Comparison of ENCODE assay signal across 8 cellular contexts in genomic region chr14:61511558-61511924, GRCh38.
DNase-seq lines count a peak whose midpoint lies in the region; ATAC-seq and TF ChIP-seq lines count a peak whose summit lies in the region.

No MANE protein-coding gene starts in this region.

- CTCF ChIA-PET in OCI-LY7 (lab: Charles Lee; ENCODE audit: unreplicated experiment) = no interaction called here

- H3K9me2 ChIP-seq in OCI-LY7 (ENCODE audit: insufficient read depth, low read length) (no peaks in the 10 kb centered on the region), MM.1S (replicated peaks; ENCODE audit: insufficient read depth, low read length) (no peaks in the 10 kb centered on the region)

- H3K27ac Mint-ChIP-seq in activated T-helper 17 cell treated with anti-CD3 and anti-CD28 coated beads, Interleukin-2, amount 50 U/mL, for 72 hours = peak overlapping the region; percentile 91

- H4K20me1 ChIP-seq in OCI-LY7 (ENCODE audit: insufficient read depth, low read length) (no peaks in the 10 kb centered on the region), MM.1S (ENCODE audit: insufficient read depth, low read length) (no peaks in the 10 kb centered on the region)

- POLR2A ChIA-PET in OCI-LY7 (lab: Charles Lee) = interaction anchor here (0.7 to 2.6 kb wide), 8 partner anchors 8 to 187 kb away, joined by 3 to 10 read pairs (median 6); no protein-coding TSS in a partner anchor

- H3K4me3 ChIP-seq in OCI-LY7 (ENCODE audit: low read depth, low read length, poor library complexity, severe bottlenecking) (no peak overlapping the region), left lung (no peak overlapping the region), MM.1S (ENCODE audit: low read length) (no peak overlapping the region)

- H3K9me3 Mint-ChIP-seq in activated T-helper 17 cell treated with anti-CD3 and anti-CD28 coated beads, Interleukin-2, amount 50 U/mL, for 72 hours = no peaks in the 10 kb centered on the region

- no TSS peak for BruUV-seq in OCI-LY7 (replicated peaks; lab: Mats Ljungman, UMichigan)

- peaks cover 100% of the 10 kb centered on the region for H3K36me3 Mint-ChIP-seq in activated T-helper 17 cell treated with anti-CD3 and anti-CD28 coated beads, Interleukin-2, amount 50 U/mL, for 72 hours (ENCODE audit: low read depth)

- H2AFZ ChIP-seq in OCI-LY7 (ENCODE audit: low read length) (peak overlapping the region; percentile 90), MM.1S (ENCODE audit: low read length) (no peak overlapping the region)

- H3K9ac ChIP-seq in MM.1S (ENCODE audit: low read length) = no peak overlapping the region

- H3K4me1 Mint-ChIP-seq in activated T-helper 17 cell treated with anti-CD3 and anti-CD28 coated beads, Interleukin-2, amount 50 U/mL, for 72 hours = peaks cover 69% of the 10 kb centered on the region

- H3K4me1 ChIP-seq in OCI-LY7 (ENCODE audit: insufficient read depth, low read length, poor library complexity, severe bottlenecking) (peaks cover 52% of the 10 kb centered on the region), left lung (peaks cover 19 to 79% of the 10 kb centered on the region in 2 donors), MM.1S (ENCODE audit: low read length) (no peaks in the 10 kb centered on the region)

- intact Hi-C loops in OCI-LY7 (cut with micrococcal nuclease; ENCODE audit: unreplicated experiment) (no loop called here), left lung (cut with DNase I) (no loop called here)

- H3K27me3 ChIP-seq in left lung (no peaks in the 10 kb centered on the region), MM.1S (replicated peaks; ENCODE audit: insufficient read depth, low read length) (no peaks in the 10 kb centered on the region)

- peak overlapping the region; percentile 83 for H3K4me3 Mint-ChIP-seq in activated T-helper 17 cell treated with anti-CD3 and anti-CD28 coated beads, Interleukin-2, amount 50 U/mL, for 72 hours

- no peaks in the 10 kb centered on the region for H3K36me3 ChIP-seq in OCI-LY7 (ENCODE audit: insufficient read depth, low read length)
- H3K36me3 ChIP-seq in left lung = no peaks in the 10 kb centered on the region
- no peaks in the 10 kb centered on the region for H3K36me3 ChIP-seq in MM.1S (replicated peaks; ENCODE audit: insufficient read depth, low read length)

- H3F3A ChIP-seq in MM.1S (ENCODE audit: insufficient read depth, low read length) = no peaks in the 10 kb centered on the region

- peak; percentile 80 for ATAC-seq in activated T-helper 17 cell treated with anti-CD3 and anti-CD28 coated beads, Interleukin-2, amount 50 U/mL, for 72 hours (replicated peaks)
- ATAC-seq in left lung = peak; percentile 40
- no peak for ATAC-seq in HG03342 (IDR thresholded peaks at IDR 0.05; ENCODE audit: unreplicated experiment)

- DNase-seq in OCI-LY7 (ENCODE audit: low spot score) (no peak), left lung (no peak), MM.1S (no peak), COLO829 (ENCODE audit: low spot score) (no peak), NCI-H146 treated with DMSO at 0.1 percent for 48 hours (lab: John Stamatoyannopoulos, UW; ENCODE audit: unreplicated experiment) (no peak)
- DNase-seq in stimulated activated CD8-positive, alpha-beta memory T cell treated with anti-CD3 and anti-CD28 coated beads, Interleukin-12 subunit alpha, Interleukin-12 subunit beta, amount 100 ng/mL, for 4 hours (ENCODE audit: low read depth) = peak; percentile 25

- H3K79me2 ChIP-seq in OCI-LY7 (ENCODE audit: insufficient read depth, low read depth, low read length) (no peaks in the 10 kb centered on the region), MM.1S (ENCODE audit: low read length) (no peaks in the 10 kb centered on the region)

- H3K9me3 ChIP-seq in OCI-LY7 (ENCODE audit: low read length) (no peaks in the 10 kb centered on the region), left lung (no peaks in the 10 kb centered on the region), MM.1S (replicated peaks; ENCODE audit: insufficient read depth, low read length) (no peaks in the 10 kb centered on the region)

- H3K27me3 Mint-ChIP-seq in activated T-helper 17 cell treated with anti-CD3 and anti-CD28 coated beads, Interleukin-2, amount 50 U/mL, for 72 hours = no peaks in the 10 kb centered on the region

- TF ChIP-seq CTCF in OCI-LY7 (conservative IDR thresholded peaks at IDR 0.05; ENCODE audit: low read length) (no peak), left lung (IDR thresholded peaks at IDR 0.05) (no peak), MM.1S (IDR thresholded peaks at IDR 0.05; ENCODE audit: low read length) (no peak)

- H3K27ac ChIP-seq in OCI-LY7 (ENCODE audit: low read depth, low read length, poor library complexity, severe bottlenecking) (no peak overlapping the region), left lung (peak overlapping the region; percentile 63 to 72), MM.1S (ENCODE audit: low read length) (no peak overlapping the region)

- peak overlapping the region; percentile 45 for H3K4me2 ChIP-seq in OCI-LY7 (ENCODE audit: low read length)
- no peak overlapping the region for H3K4me2 ChIP-seq in MM.1S (ENCODE audit: low read depth, low read length)

Comparison
In these comparisons a context has a peak if more than half of its experiments do, and no peak if none do; other contexts are left out.
1. H3K27ac ChIP-seq: peak in left lung (2 of 2); none in OCI-LY7 (single experiment) and MM.1S (single experiment).